In the genomic region with DNA sequence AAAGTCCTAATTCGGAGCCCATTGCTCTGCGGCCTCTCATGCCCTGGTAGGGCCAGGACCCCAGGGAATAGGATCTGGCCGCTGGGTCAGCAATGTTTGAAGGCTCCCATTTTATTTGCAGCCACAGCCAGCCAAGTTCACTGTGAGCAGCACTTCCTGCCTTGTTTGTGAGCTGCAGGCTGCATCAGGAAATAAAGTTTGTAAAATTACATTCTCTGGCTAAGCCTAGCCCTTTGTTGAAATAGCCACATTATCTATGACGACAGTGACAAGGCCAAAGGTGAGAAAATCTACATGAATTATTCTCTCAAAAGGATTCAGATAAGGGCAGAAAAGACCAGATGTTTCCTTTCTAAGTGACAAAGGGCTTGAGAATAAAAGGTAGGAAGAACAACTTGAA, we compare ENCODE assay signal across 9 cellular contexts. TPM values are rescaled to one million over a fixed set of nuclear protein-coding genes. Genes with fewer than 3 reads are reported as not detected.
DNase-seq lines count a peak whose midpoint lies in the region; ATAC-seq and TF ChIP-seq lines count a peak whose summit lies in the region.
"Had no signal": no experiment of that assay in that cellular context is flagged by ENCODE, and none has a peak within 500 bp of the region (broad histone marks: within the 10 kb centered on the region; RNA-seq: fewer than 3 reads in every experiment).

No MANE protein-coding gene starts in this region.

- H3K4me1 ChIP-seq in prostate gland (replicated peaks): no peaks in the 10 kb centered on the region

- H3K27ac ChIP-seq in prostate gland: peak overlapping the region; percentile 85 to 93

- no peaks in the 10 kb centered on the region for H3K27me3 ChIP-seq in prostate gland (replicated peaks; ENCODE audit: insufficient read depth)

- no peak for ATAC-seq in HG02852 (IDR thresholded peaks at IDR 0.05; ENCODE audit: unreplicated experiment)

- H3K36me3 ChIP-seq in prostate gland: no peaks in the 10 kb centered on the region

- TF ChIP-seq CTCF in prostate gland (IDR thresholded peaks at IDR 0.05) (no peak), GM10266 (IDR thresholded peaks at IDR 0.05; ENCODE audit: control insufficient read depth, insufficient read depth, low read depth, missing control alignments) (no peak)

- 55% methylated on average over 4 of the region's 4 CpGs for WGBS in prostate gland

- intact Hi-C loops in prostate gland (cut with DNase I): loop anchor here (2.0 kb wide), 1 partner anchor 23 kb away; a partner anchor contains a TSS

- peak; percentile 29 for TF ChIP-seq POLR2A in prostate gland (IDR thresholded peaks at IDR 0.05)

- DNase-seq in EL (peak; percentile 55), UCSD-AML1 (lab: John Stamatoyannopoulos, UW; ENCODE audit: unreplicated experiment) (peak; percentile 20), glomerular endothelial cell (ENCODE audit: extremely low read depth, low read depth, low spot score) (peak; percentile 84), prostate gland (ENCODE audit: low spot score) (no peak), GM10266 (ENCODE audit: extremely low spot score) (no peak)
- DNase-seq in stimulated activated CD4-positive, alpha-beta T cell treated with anti-CD3 and anti-CD28 coated beads, Interleukin-4, amount 100 ng/mL, for 24 hours: no peak
- DNase-seq in stimulated activated CD4-positive, alpha-beta T cell treated with anti-CD3 and anti-CD28 coated beads, Interleukin-2, amount 100 ng/mL, for 48 hours: no peak
- DNase-seq: activated effector memory CD4-positive, alpha-beta T cell treated with anti-CD3 and anti-CD28 coated beads, Interleukin-2, amount 50 U/mL, for 16 hours had no signal

- H3K4me3 ChIP-seq in prostate gland: no peak overlapping the region

- no peaks in the 10 kb centered on the region for H3K9me3 ChIP-seq in prostate gland

RNA-seq across cellular contexts. Expression of a gene that starts 23.7 kb away (rescaled TPM):
- total RNA-seq in glomerular endothelial cell: 1,619 and 1,812 TPM in 2 replicates
- 100 to 1,000 TPM; 246 to 293 TPM for total RNA-seq in prostate gland

Comparison
In these comparisons a context has a peak if more than half of its experiments do, and no peak if none do; other contexts are left out.
1. DNase-seq: peak in EL (single experiment), UCSD-AML1 (single experiment) and glomerular endothelial cell (single experiment); none in prostate gland (single experiment), GM10266 (single experiment), stimulated activated CD4-positive, alpha-beta T cell treated with anti-CD3 and anti-CD28 coated beads, Interleukin-4, amount 100 ng/mL, for 24 hours (single experiment) and stimulated activated CD4-positive, alpha-beta T cell treated with anti-CD3 and anti-CD28 coated beads, Interleukin-2, amount 100 ng/mL, for 48 hours (0 of 2).